ENCODE assay signal across 1 cellular context in the genomic region with DNA sequence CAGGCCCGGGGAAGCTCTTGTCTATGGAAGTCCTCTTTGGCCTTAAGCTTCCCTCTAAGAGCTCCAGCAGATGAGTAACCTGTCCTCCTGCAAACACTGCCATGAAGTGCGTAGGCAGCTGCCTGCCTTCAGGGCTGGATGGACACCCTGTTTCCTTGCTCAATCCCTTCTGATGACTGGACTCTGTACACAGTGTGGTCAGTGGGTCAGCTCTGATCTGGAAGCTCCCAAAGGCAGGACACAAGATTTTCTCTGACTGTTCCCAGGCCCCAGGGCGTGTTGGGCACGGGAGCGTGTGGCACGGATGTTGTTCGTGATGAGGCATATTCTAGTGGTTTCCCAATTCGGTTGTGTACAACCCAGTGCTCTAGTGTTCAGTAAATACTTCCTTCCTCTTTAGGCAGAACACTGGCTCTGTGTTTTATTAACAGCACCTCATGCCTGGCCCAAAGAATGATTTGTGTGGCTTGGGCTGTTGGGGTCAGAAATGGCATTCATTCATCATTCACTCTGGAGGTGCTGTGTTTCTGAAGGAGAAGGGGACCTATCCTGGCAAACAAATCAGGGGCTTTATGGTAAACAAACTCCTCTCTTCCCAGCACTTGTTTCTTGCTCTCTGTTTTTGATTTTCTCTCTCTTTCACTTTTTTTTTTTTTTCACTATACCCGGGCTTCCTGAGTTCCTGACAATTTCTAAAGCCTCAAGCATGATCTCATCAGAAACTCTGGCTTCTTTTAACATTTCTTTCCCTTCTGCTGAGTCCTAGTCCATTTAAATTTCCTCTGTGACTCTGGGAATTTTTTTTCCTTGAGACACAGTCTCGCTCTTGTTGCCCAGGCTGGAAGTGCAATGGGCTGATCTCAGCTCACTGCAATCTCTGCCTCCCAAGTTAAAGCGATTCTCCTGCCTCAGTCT.
A peak's percentile ranks its signal among the peaks of the same experiment; 100 is the strongest.
TF ChIP-seq lines count a peak whose summit lies in the region.

No MANE protein-coding gene starts in this region.

TF ChIP-seq in IMR-90, 13 proteins besides CTCF, POLR2A, EP300 and RAD21:
- TF ChIP-seq BHLHE40 (IDR thresholded peaks at IDR 0.05; ENCODE audit: low read depth, low read length) (peak; percentile 99), SMC3 (IDR thresholded peaks at IDR 0.05; ENCODE audit: low read depth, low read length) (peak; percentile 15; the same call in 1 of the 2 replicates), CHD1 (IDR thresholded peaks at IDR 0.05; ENCODE audit: low read depth, low read length) (no peak), RCOR1 (IDR thresholded peaks at IDR 0.05; ENCODE audit: insufficient replicate concordance, low read length) (peak; percentile 48), RFX5 (IDR thresholded peaks at IDR 0.05; ENCODE audit: low read depth, low read length) (no peak), MAZ (IDR thresholded peaks at IDR 0.05; ENCODE audit: borderline replicate concordance, low read depth, low read length) (0 out of 2 replicates have a peak, but pooled peaks have one; percentile 14), MAFK (IDR thresholded peaks at IDR 0.05; ENCODE audit: low read depth, low read length) (no peak), CEBPB (IDR thresholded peaks at IDR 0.05; ENCODE audit: low read depth, low read length) (peak; percentile 98), NFE2L2 (IDR thresholded peaks at IDR 0.05; ENCODE audit: low read depth, low read length) (peak; percentile 83), MXI1 (IDR thresholded peaks at IDR 0.05; ENCODE audit: borderline replicate concordance, low read depth, low read length) (no peak), FOS (IDR thresholded peaks at IDR 0.05; ENCODE audit: low read depth, low read length) (peak; percentile 98)
- TF ChIP-seq, protein P1, sequence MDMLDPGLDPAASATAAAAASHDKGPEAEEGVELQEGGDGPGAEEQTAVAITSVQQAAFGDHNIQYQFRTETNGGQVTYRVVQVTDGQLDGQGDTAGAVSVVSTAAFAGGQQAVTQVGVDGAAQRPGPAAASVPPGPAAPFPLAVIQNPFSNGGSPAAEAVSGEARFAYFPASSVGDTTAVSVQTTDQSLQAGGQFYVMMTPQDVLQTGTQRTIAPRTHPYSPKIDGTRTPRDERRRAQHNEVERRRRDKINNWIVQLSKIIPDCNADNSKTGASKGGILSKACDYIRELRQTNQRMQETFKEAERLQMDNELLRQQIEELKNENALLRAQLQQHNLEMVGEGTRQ (IDR thresholded peaks at IDR 0.05; ENCODE audit: low read depth, low read length), result no peak
- TF ChIP-seq, protein P2, sequence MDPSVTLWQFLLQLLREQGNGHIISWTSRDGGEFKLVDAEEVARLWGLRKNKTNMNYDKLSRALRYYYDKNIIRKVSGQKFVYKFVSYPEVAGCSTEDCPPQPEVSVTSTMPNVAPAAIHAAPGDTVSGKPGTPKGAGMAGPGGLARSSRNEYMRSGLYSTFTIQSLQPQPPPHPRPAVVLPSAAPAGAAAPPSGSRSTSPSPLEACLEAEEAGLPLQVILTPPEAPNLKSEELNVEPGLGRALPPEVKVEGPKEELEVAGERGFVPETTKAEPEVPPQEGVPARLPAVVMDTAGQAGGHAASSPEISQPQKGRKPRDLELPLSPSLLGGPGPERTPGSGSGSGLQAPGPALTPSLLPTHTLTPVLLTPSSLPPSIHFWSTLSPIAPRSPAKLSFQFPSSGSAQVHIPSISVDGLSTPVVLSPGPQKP (IDR thresholded peaks at IDR 0.05; ENCODE audit: borderline replicate concordance, low read depth, low read length), result no peak
